28 cellular contexts compared by ENCODE assay signal in genomic region chr3:58623961-58624360, GRCh38. TPM values are rescaled to one million over a fixed set of nuclear protein-coding genes. Genes with fewer than 3 reads are reported as not detected.
"Had no signal": no experiment of that assay in that cellular context is flagged by ENCODE, and none has a peak within 500 bp of the region (broad histone marks: within the 10 kb centered on the region; RNA-seq: fewer than 3 reads in every experiment).

No MANE protein-coding gene starts in this region.

- H3K4me1 Mint-ChIP-seq: activated naive CD8-positive, alpha-beta T cell treated with anti-CD3 and anti-CD28 coated beads, Interleukin-2, amount 10 ng/mL, durations not matched to agents 7 days and 5 days; naive B cell had no signal

- H3K4me2 ChIP-seq: smooth muscle cell had no signal

- H3K4me3 Mint-ChIP-seq: activated CD4-positive, alpha-beta T cell treated with anti-CD3 and anti-CD28 coated beads, Interleukin-2, amount 10 ng/mL, durations not matched to agents 7 days and 5 days; activated CD8-positive, alpha-beta T cell treated with anti-CD3 and anti-CD28 coated beads, Interleukin-2, amount 10 ng/mL, durations not matched to agents 7 days and 5 days; activated naive CD8-positive, alpha-beta T cell treated with anti-CD3 and anti-CD28 coated beads, Interleukin-2, amount 10 ng/mL, durations not matched to agents 7 days and 5 days; activated T-cell treated with anti-CD3 and anti-CD28 coated beads, Interleukin-2, amount 50 U/mL, for 24 hours; central memory CD8-positive, alpha-beta T cell; naive B cell; neural crest cell; stimulated activated effector memory CD8-positive, alpha-beta T cell treated with anti-CD3 and anti-CD28 coated beads, Interleukin-12 subunit alpha, Interleukin-12 subunit beta, amount 100 ng/mL, for 72 hours had no signal

- H3K36me3 Mint-ChIP-seq: activated naive CD8-positive, alpha-beta T cell treated with anti-CD3 and anti-CD28 coated beads, Interleukin-2, amount 10 ng/mL, durations not matched to agents 7 days and 5 days; naive B cell; stimulated activated effector memory CD8-positive, alpha-beta T cell treated with anti-CD3 and anti-CD28 coated beads, Interleukin-12 subunit alpha, Interleukin-12 subunit beta, amount 100 ng/mL, for 72 hours had no signal

- H3K27me3 ChIP-seq: brain microvascular endothelial cell, ovary, upper lobe of left lung had no signal

- H3K27ac ChIP-seq: brain microvascular endothelial cell, ovary, thoracic aorta, upper lobe of left lung had no signal

- H3K9me3 ChIP-seq: mucosa of descending colon, ovary, thoracic aorta, upper lobe of left lung had no signal

- ATAC-seq: activated CD4-positive, CD25-positive, alpha-beta regulatory T cell treated with anti-CD3 and anti-CD28 coated beads, Interleukin-2, amount 50 U/mL, for 24 hours; activated CD8-positive, alpha-beta T cell treated with anti-CD3 and anti-CD28 coated beads, Interleukin-2, amount 10 ng/mL, durations not matched to agents 7 days and 5 days; mucosa of descending colon; sciatic nerve; stimulated activated effector memory CD8-positive, alpha-beta T cell treated with anti-CD3 and anti-CD28 coated beads, Interleukin-12 subunit alpha, Interleukin-12 subunit beta, amount 100 ng/mL, for 72 hours had no signal

- H3K9me3 Mint-ChIP-seq: activated CD4-positive, alpha-beta T cell treated with anti-CD3 and anti-CD28 coated beads, Interleukin-2, amount 10 ng/mL, durations not matched to agents 7 days and 5 days; activated naive CD8-positive, alpha-beta T cell treated with anti-CD3 and anti-CD28 coated beads, Interleukin-2, amount 10 ng/mL, durations not matched to agents 7 days and 5 days; activated T-cell treated with anti-CD3 and anti-CD28 coated beads, Interleukin-2, amount 50 U/mL, for 24 hours; activated T-helper 2 cell treated with anti-CD3 and anti-CD28 coated beads, Interferon-gamma antibody, Interleukin-2, Interleukin-4, amounts not matched to agents 10 μg/mL and 5 μg/mL and 100 μg/mL, durations not matched to agents 14 hours and 24 hours and 36 hours; central memory CD8-positive, alpha-beta T cell; naive B cell; neural crest cell; stimulated activated effector memory CD8-positive, alpha-beta T cell treated with anti-CD3 and anti-CD28 coated beads, Interleukin-12 subunit alpha, Interleukin-12 subunit beta, amount 100 ng/mL, for 72 hours had no signal

- H3K27me3 Mint-ChIP-seq: activated CD4-positive, alpha-beta T cell treated with anti-CD3 and anti-CD28 coated beads, Interleukin-2, amount 10 ng/mL, durations not matched to agents 7 days and 5 days; activated naive CD8-positive, alpha-beta T cell treated with anti-CD3 and anti-CD28 coated beads, Interleukin-2, amount 10 ng/mL, durations not matched to agents 7 days and 5 days; activated T-cell treated with anti-CD3 and anti-CD28 coated beads, Interleukin-2, amount 50 U/mL, for 24 hours; central memory CD8-positive, alpha-beta T cell had no signal

- H3K27ac Mint-ChIP-seq: activated CD4-positive, alpha-beta T cell treated with anti-CD3 and anti-CD28 coated beads, Interleukin-2, amount 10 ng/mL, durations not matched to agents 7 days and 5 days; activated CD8-positive, alpha-beta T cell treated with anti-CD3 and anti-CD28 coated beads, Interleukin-2, amount 10 ng/mL, durations not matched to agents 7 days and 5 days; activated naive CD8-positive, alpha-beta T cell treated with anti-CD3 and anti-CD28 coated beads, Interleukin-2, amount 10 ng/mL, durations not matched to agents 7 days and 5 days; activated T-cell treated with anti-CD3 and anti-CD28 coated beads, Interleukin-2, amount 50 U/mL, for 24 hours; activated T-helper 2 cell treated with anti-CD3 and anti-CD28 coated beads, Interferon-gamma antibody, Interleukin-2, Interleukin-4, amounts not matched to agents 10 μg/mL and 5 μg/mL and 100 μg/mL, durations not matched to agents 14 hours and 24 hours and 36 hours; naive B cell; stimulated activated effector memory CD8-positive, alpha-beta T cell treated with anti-CD3 and anti-CD28 coated beads, Interleukin-12 subunit alpha, Interleukin-12 subunit beta, amount 100 ng/mL, for 72 hours had no signal

- H3K4me3 ChIP-seq: mucosa of descending colon, ovary, smooth muscle cell, thoracic aorta, upper lobe of left lung had no signal

- H3K36me3 ChIP-seq: brain microvascular endothelial cell, ovary, thoracic aorta, upper lobe of left lung had no signal

- DNase-seq: activated CD4-positive, alpha-beta T cell treated with anti-CD3 and anti-CD28 coated beads, Interleukin-2, amount 10 ng/mL, durations not matched to agents 7 days and 5 days; activated CD8-positive, alpha-beta T cell treated with anti-CD3 and anti-CD28 coated beads, Interleukin-2, amount 10 ng/mL, durations not matched to agents 7 days and 5 days; activated naive CD4-positive, alpha-beta T cell treated with Interleukin-2 at 50 U/mL for 16 hours; activated naive CD8-positive, alpha-beta T cell treated with anti-CD3 and anti-CD28 coated beads, Interleukin-2, amount 10 ng/mL, durations not matched to agents 7 days and 5 days; activated T-cell treated with anti-CD3 and anti-CD28 coated beads, Interleukin-2, amount 50 U/mL, for 24 hours; anterior cingulate cortex; brain microvascular endothelial cell; cortex of kidney; erythroblast; foreskin melanocyte; glutamatergic neuron; mesenchymal stem cell; mucosa of descending colon; naive B cell; ovary; stimulated activated CD4-positive, alpha-beta T cell treated with anti-CD3 and anti-CD28 coated beads, Interleukin-4, amount 100 ng/mL, for 1 hour; T-helper 1 cell; T1000; upper lobe of left lung had no signal

RNA-seq across cellular contexts. Expression of gene FAM3D, which starts 42.6 kb away (rescaled TPM):
- total RNA-seq: activated CD4-positive, alpha-beta T cell treated with anti-CD3 and anti-CD28 coated beads, Interleukin-2, amount 10 ng/mL, durations not matched to agents 7 days and 5 days; activated CD8-positive, alpha-beta T cell treated with anti-CD3 and anti-CD28 coated beads, Interleukin-2, amount 10 ng/mL, durations not matched to agents 7 days and 5 days; activated naive CD8-positive, alpha-beta T cell treated with anti-CD3 and anti-CD28 coated beads, Interleukin-2, amount 10 ng/mL, durations not matched to agents 7 days and 5 days; activated T-helper 2 cell treated with anti-CD3 and anti-CD28 coated beads, Interferon-gamma antibody, Interleukin-2, Interleukin-4, amounts not matched to agents 10 μg/mL and 5 μg/mL and 100 μg/mL, durations not matched to agents 14 hours and 24 hours and 36 hours; kidney epithelial cell; sciatic nerve; thoracic aorta had no signal
- polyA plus RNA-seq: ovary had no signal

RNA-seq across cellular contexts. Expression of gene FAM107A, which starts 46.8 kb away (rescaled TPM):
- total RNA-seq: activated CD4-positive, alpha-beta T cell treated with anti-CD3 and anti-CD28 coated beads, Interleukin-2, amount 10 ng/mL, durations not matched to agents 7 days and 5 days; activated CD8-positive, alpha-beta T cell treated with anti-CD3 and anti-CD28 coated beads, Interleukin-2, amount 10 ng/mL, durations not matched to agents 7 days and 5 days; activated naive CD8-positive, alpha-beta T cell treated with anti-CD3 and anti-CD28 coated beads, Interleukin-2, amount 10 ng/mL, durations not matched to agents 7 days and 5 days; activated T-helper 2 cell treated with anti-CD3 and anti-CD28 coated beads, Interferon-gamma antibody, Interleukin-2, Interleukin-4, amounts not matched to agents 10 μg/mL and 5 μg/mL and 100 μg/mL, durations not matched to agents 14 hours and 24 hours and 36 hours; smooth muscle cell had no signal
- polyA plus RNA-seq: smooth muscle cell had no signal
